26 cellular contexts compared by ENCODE assay signal in genomic region chr19:7953576-7953975, GRCh38.
"Had no signal": no experiment of that assay in that cellular context is flagged by ENCODE, and none has a peak within 500 bp of the region (broad histone marks: within the 10 kb centered on the region; RNA-seq: fewer than 3 reads in every experiment).

No MANE protein-coding gene starts in this region.

- H3K9me3 Mint-ChIP-seq: activated T-cell treated with anti-CD3 and anti-CD28 coated beads, Interleukin-2, amount 50 U/mL, for 24 hours; activated T-helper 2 cell treated with anti-CD3 and anti-CD28 coated beads, Interferon-gamma antibody, Interleukin-2, Interleukin-4, amounts not matched to agents 10 μg/mL and 5 μg/mL and 100 μg/mL, durations not matched to agents 14 hours and 24 hours and 36 hours; central memory CD8-positive, alpha-beta T cell; effector memory CD8-positive, alpha-beta T cell; memory B cell; nephron; stimulated activated memory B cell treated with anti-CD40 and anti-IgM and Interleukin-4, amounts not matched to agents 10 μg/mL and 1 μg/mL and 100 μg/mL, for 72 hours; T-cell; T-helper 2 cell treated with Interferon-gamma antibody and Interleukin-4, amounts not matched to agents 5 μg/mL and 100 μg/mL, for 36 hours had no signal

- H3K27ac Mint-ChIP-seq: activated naive CD8-positive, alpha-beta T cell; activated T-cell treated with anti-CD3 and anti-CD28 coated beads, Interleukin-2, amount 50 U/mL, for 24 hours; activated T-helper 2 cell treated with anti-CD3 and anti-CD28 coated beads, Interferon-gamma antibody, Interleukin-2, Interleukin-4, amounts not matched to agents 10 μg/mL and 5 μg/mL and 100 μg/mL, durations not matched to agents 14 hours and 24 hours and 36 hours; effector memory CD8-positive, alpha-beta T cell; memory B cell; stimulated activated memory B cell treated with anti-CD40 and anti-IgM and Interleukin-4, amounts not matched to agents 10 μg/mL and 1 μg/mL and 100 μg/mL, for 72 hours; T-cell; T-helper 2 cell treated with Interferon-gamma antibody and Interleukin-4, amounts not matched to agents 5 μg/mL and 100 μg/mL, for 36 hours had no signal

- H3K36me3 Mint-ChIP-seq: activated naive CD8-positive, alpha-beta T cell; T-cell had no signal

- H3K27ac ChIP-seq: colonic mucosa, esophagus squamous epithelium, heart left ventricle, parathyroid adenoma, thoracic aorta, upper lobe of left lung had no signal

- H3K4me1 ChIP-seq: breast epithelium, colonic mucosa, parathyroid adenoma had no signal

- H3K36me3 ChIP-seq: breast epithelium, colonic mucosa, thoracic aorta had no signal

- DNase-seq: activated naive CD4-positive, alpha-beta T cell; activated T-cell treated with anti-CD3 and anti-CD28 coated beads, Interleukin-2, amount 50 U/mL, for 24 hours; amniotic stem cell; colonic mucosa; effector memory CD8-positive, alpha-beta T cell; esophagus squamous epithelium; islet precursor cell; left cardiac atrium; nucleus accumbens; small intestine; stimulated activated CD4-positive, alpha-beta T cell treated with anti-CD3 and anti-CD28 coated beads, Interleukin-2, amount 100 ng/mL, for 24 hours; T-cell; upper lobe of left lung had no signal

- H3K4me1 Mint-ChIP-seq: central memory CD8-positive, alpha-beta T cell; nephron; T-cell had no signal

- H3K4me3 ChIP-seq: breast epithelium, colonic mucosa, dorsolateral prefrontal cortex, esophagus squamous epithelium, heart left ventricle, thoracic aorta, upper lobe of left lung had no signal

- H3K27me3 Mint-ChIP-seq: activated naive CD8-positive, alpha-beta T cell; activated T-cell treated with anti-CD3 and anti-CD28 coated beads, Interleukin-2, amount 50 U/mL, for 24 hours; central memory CD8-positive, alpha-beta T cell; effector memory CD8-positive, alpha-beta T cell; memory B cell; stimulated activated memory B cell treated with anti-CD40 and anti-IgM and Interleukin-4, amounts not matched to agents 10 μg/mL and 1 μg/mL and 100 μg/mL, for 72 hours; T-cell had no signal

- H3K4me3 Mint-ChIP-seq: activated naive CD8-positive, alpha-beta T cell; activated T-cell treated with anti-CD3 and anti-CD28 coated beads, Interleukin-2, amount 50 U/mL, for 24 hours; central memory CD8-positive, alpha-beta T cell; effector memory CD8-positive, alpha-beta T cell; memory B cell; nephron; stimulated activated memory B cell treated with anti-CD40 and anti-IgM and Interleukin-4, amounts not matched to agents 10 μg/mL and 1 μg/mL and 100 μg/mL, for 72 hours; T-cell; T-helper 2 cell treated with Interferon-gamma antibody and Interleukin-4, amounts not matched to agents 5 μg/mL and 100 μg/mL, for 36 hours had no signal

- ATAC-seq: effector memory CD8-positive, alpha-beta T cell; heart left ventricle; sciatic nerve; stimulated activated memory B cell treated with anti-CD40 and anti-IgM and Interleukin-4, amounts not matched to agents 10 μg/mL and 1 μg/mL and 100 μg/mL, for 72 hours; T-cell had no signal

- H3K9me3 ChIP-seq: breast epithelium, colonic mucosa, esophagus squamous epithelium, heart left ventricle, thoracic aorta, upper lobe of left lung had no signal
